ENCODE assay signal across 10 cellular contexts in genomic region chr21:37005548-37006242, GRCh38. TPM values are rescaled to one million over a fixed set of nuclear protein-coding genes. Genes with fewer than 3 reads are reported as not detected.
DNase-seq lines count a peak whose midpoint lies in the region; ATAC-seq, FAIRE-seq and TF ChIP-seq lines count a peak whose summit lies in the region.
"Had no signal": no experiment of that assay in that cellular context is flagged by ENCODE, and none has a peak within 500 bp of the region (broad histone marks: within the 10 kb centered on the region; RNA-seq: fewer than 3 reads in every experiment).

No MANE protein-coding gene starts in this region.

- H3K79me2 ChIP-seq in keratinocyte (ENCODE audit: control insufficient read depth, insufficient read depth, low read length), result no peaks in the 10 kb centered on the region

- no peaks in the 10 kb centered on the region for H3K27me3 Mint-ChIP-seq in chondrocyte (ENCODE audit: low read depth)
- peaks cover 9 to 27% (median 14%) of the 10 kb centered on the region in 5 donors for H3K27me3 Mint-ChIP-seq in naive thymus-derived CD8-positive, alpha-beta T cell

- H2AFZ ChIP-seq in IMR-90 (replicated peaks; ENCODE audit: low read length, poor library complexity), result peak overlapping the region; percentile 82
- peak overlapping the region; percentile 16 for H2AFZ ChIP-seq in keratinocyte (ENCODE audit: control insufficient read depth, low read length)

- ATAC-seq in IMR-90 (ENCODE audit: low read depth) (no peak), GM19023 (IDR thresholded peaks at IDR 0.05; ENCODE audit: unreplicated experiment) (no peak), HG03342 (IDR thresholded peaks at IDR 0.05; ENCODE audit: unreplicated experiment) (no peak)
- ATAC-seq in naive thymus-derived CD8-positive, alpha-beta T cell, result no peak

- no peak overlapping the region for H4K8ac ChIP-seq in IMR-90 (ENCODE audit: low read depth in 2 of 2, low read length in 2 of 2)

- no peak overlapping the region for H2BK5ac ChIP-seq in IMR-90 (ENCODE audit: low read depth, low read length, poor library complexity, severe bottlenecking)

- no peak overlapping the region for H3K18ac ChIP-seq in IMR-90 (ENCODE audit: low read depth, low read length)

- no peak overlapping the region for H2BK120ac ChIP-seq in IMR-90 (ENCODE audit: low read depth, low read length)

- dilution Hi-C loops in IMR-90 (cut with HindIII; ENCODE audit: low sequenced_read_pairs, unreplicated experiment), result no loop called here
- dilution Hi-C loops in keratinocyte (cut with MboI; ENCODE audit: extremely low pct_ligation_motif_present, low sequenced_read_pairs), result no loop called here

- H3K9ac ChIP-seq in IMR-90 (ENCODE audit: low read depth, low read length) (no peak overlapping the region), keratinocyte (ENCODE audit: control insufficient read depth, extremely low read depth, insufficient read depth, low read length) (no peak overlapping the region)

- no peaks in the 10 kb centered on the region for H3K79me1 ChIP-seq in IMR-90 (ENCODE audit: low read depth in 1 of 2, low read length in 2 of 2)

- H3K9me1 ChIP-seq in IMR-90 (ENCODE audit: insufficient read depth, low read length), result no peaks in the 10 kb centered on the region
- H3K9me1 ChIP-seq in keratinocyte (ENCODE audit: control insufficient read depth, extremely low read depth, insufficient read depth, low read length), result no peaks in the 10 kb centered on the region

- H3K23ac ChIP-seq in IMR-90 (ENCODE audit: low read depth, low read length), result no peak overlapping the region

- 22% methylated on average over 27 of the region's 58 CpGs; no CpG with 5 or more reads in 1 of the 2 experiments for WGBS in IMR-90 (ENCODE audit: extremely low coverage in 2 of 2, insufficient read length in 1 of 2), 2 experiments
- 35 to 55% (median 39%) methylated on average over 36 to 58 of the region's 58 CpGs for WGBS in spleen, 5 donors

- no peaks in the 10 kb centered on the region for H3K9me3 Mint-ChIP-seq in chondrocyte (ENCODE audit: low read depth)
- no peaks in the 10 kb centered on the region for H3K9me3 Mint-ChIP-seq in naive thymus-derived CD8-positive, alpha-beta T cell
- H3K9me3 Mint-ChIP-seq: activated naive CD4-positive, alpha-beta T cell treated with anti-CD3 and anti-CD28 coated beads, Interleukin-2, amount 50 U/mL, for 72 hours had no signal

- H3K36me3 ChIP-seq in IMR-90 (ENCODE audit: control insufficient read depth, insufficient read depth, low read length) (no peaks in the 10 kb centered on the region), keratinocyte (ENCODE audit: control insufficient read depth in 2 of 2, extremely low read depth in 1 of 2, insufficient read depth in 2 of 2, low read length in 2 of 2) (no peaks in the 10 kb centered on the region), spleen (no peaks in the 10 kb centered on the region)

- H2BK15ac ChIP-seq in IMR-90 (ENCODE audit: low read depth, low read length), result no peak overlapping the region

- peak overlapping the region; percentile 64 for H3K4me3 Mint-ChIP-seq in chondrocyte (ENCODE audit: unreplicated experiment)
- peak overlapping the region in 5 of 10 donors; percentile 41 to 66 (median 62) for H3K4me3 Mint-ChIP-seq in naive thymus-derived CD8-positive, alpha-beta T cell

- peak overlapping the region; percentile 31; the same call in 1 of the 2 replicates for H3K4me3 ChIP-seq in IMR-90 (ENCODE audit: insufficient read depth, low read depth, low read length)
- peak overlapping the region in 2 of 3 experiments; percentile 26 to 38 for H3K4me3 ChIP-seq in keratinocyte (ENCODE audit: control insufficient read depth in 2 of 3, extremely low read depth in 1 of 3, insufficient read depth in 2 of 3, low read depth in 1 of 3, low read length in 3 of 3)
- peak overlapping the region in 7 of 8 donors; percentile 37 to 70 (median 48) for H3K4me3 ChIP-seq in spleen

- H3K27me3 ChIP-seq in IMR-90 (ENCODE audit: control insufficient read depth, insufficient read depth, low read length) (peaks cover 33% of the 10 kb centered on the region), keratinocyte (ENCODE audit: control insufficient read depth, extremely low read depth, insufficient read depth, low read length) (peaks cover 23% of the 10 kb centered on the region), spleen (replicated peaks in 1 of 7) (peaks cover 0 to 54% (median 40%) of the 10 kb centered on the region in 7 donors)

- H2AK9ac ChIP-seq in IMR-90 (replicated peaks; ENCODE audit: low read depth, low read length, poor library complexity), result no peak overlapping the region

- no peak overlapping the region for H3K27ac Mint-ChIP-seq in chondrocyte (ENCODE audit: unreplicated experiment)
- no peak overlapping the region for H3K27ac Mint-ChIP-seq in naive thymus-derived CD8-positive, alpha-beta T cell
- H3K27ac Mint-ChIP-seq: activated naive CD4-positive, alpha-beta T cell treated with anti-CD3 and anti-CD28 coated beads, Interleukin-2, amount 50 U/mL, for 72 hours had no signal

- H3K14ac ChIP-seq in IMR-90 (replicated peaks; ENCODE audit: low read depth, low read length), result no peak overlapping the region

- POLR2A ChIA-PET in IMR-90 (lab: Charles Lee; ENCODE audit: unreplicated experiment), result interaction anchor here (0.6 kb wide), 1 partner anchor 11 kb away, joined by 6 read pairs; no protein-coding TSS in a partner anchor
- POLR2A ChIA-PET in naive thymus-derived CD8-positive, alpha-beta T cell (lab: Charles Lee), result no interaction called here

- in situ Hi-C loops in IMR-90 (cut with MboI; ENCODE audit: low sequenced_read_pairs), result no loop called here

- BruUV-seq in IMR-90 (replicated peaks; lab: Mats Ljungman, UMichigan), result no TSS peak

- H4K91ac ChIP-seq in IMR-90 (ENCODE audit: insufficient read depth, low read depth, low read length), result no peak overlapping the region

- TF ChIP-seq CTCF in IMR-90 (conservative IDR thresholded peaks at IDR 0.05; ENCODE audit: low read depth, low read length) (no peak), chondrocyte (IDR thresholded peaks at IDR 0.05) (no peak), keratinocyte (optimal IDR thresholded peaks at IDR 0.05 in 1 of 3, IDR thresholded peaks at IDR 0.05 in 1 of 3, conservative IDR thresholded peaks at IDR 0.05 in 1 of 3; ENCODE audit: extremely low read depth in 1 of 3, insufficient read depth in 2 of 3, low read length in 3 of 3) (no peak), spleen (IDR thresholded peaks at IDR 0.05 in 8 of 11, conservative IDR thresholded peaks at IDR 0.05 in 3 of 11) (no peak)

- H2AK5ac ChIP-seq in IMR-90 (ENCODE audit: low read depth, low read length), result no peak overlapping the region

- H3K4ac ChIP-seq in IMR-90 (ENCODE audit: low read depth, low read length), result no peak overlapping the region

- H3K27ac ChIP-seq in IMR-90 (ENCODE audit: insufficient read depth, low read length), result no peak overlapping the region
- H3K27ac ChIP-seq in keratinocyte (ENCODE audit: control insufficient read depth, insufficient read depth, low read length), result no peak overlapping the region
- no peak overlapping the region for H3K27ac ChIP-seq in spleen

- H3K4me2 ChIP-seq in IMR-90 (ENCODE audit: low read depth, low read length) (peak overlapping the region; percentile 59), keratinocyte (ENCODE audit: control insufficient read depth, extremely low read depth, insufficient read depth, low read depth, low read length) (peak overlapping the region; percentile 66)

- H3K4me1 ChIP-seq in IMR-90 (ENCODE audit: control insufficient read depth, insufficient read depth, low read length), result no peaks in the 10 kb centered on the region
- peaks cover 4% of the 10 kb centered on the region for H3K4me1 ChIP-seq in keratinocyte (ENCODE audit: control insufficient read depth, extremely low read depth, insufficient read depth, low read length)
- peaks cover 16 to 45% (median 30%) of the 10 kb centered on the region in 6 donors for H3K4me1 ChIP-seq in spleen

- no peaks in the 10 kb centered on the region for H3K36me3 Mint-ChIP-seq in chondrocyte (ENCODE audit: low read depth)
- H3K36me3 Mint-ChIP-seq in naive thymus-derived CD8-positive, alpha-beta T cell, result no peaks in the 10 kb centered on the region
- H3K36me3 Mint-ChIP-seq: activated naive CD4-positive, alpha-beta T cell treated with anti-CD3 and anti-CD28 coated beads, Interleukin-2, amount 50 U/mL, for 72 hours had no signal

- H4K5ac ChIP-seq in IMR-90 (ENCODE audit: low read depth, low read length), result no peak overlapping the region

- no peak for TF ChIP-seq RAD21 in IMR-90 (IDR thresholded peaks at IDR 0.05; ENCODE audit: low read length)

- no peak for DNase-seq in IMR-90
- no peak for DNase-seq in chondrocyte (ENCODE audit: low spot score)
- no peak for DNase-seq in keratinocyte (ENCODE audit: low read depth, low spot score)
- DNase-seq in spleen, result no peak
- no peak for DNase-seq in naive thymus-derived CD8-positive, alpha-beta T cell
- DNase-seq: NCI-H1048 had no signal

- FAIRE-seq in keratinocyte (lab: Jason Lieb, UNC), result no peak
- FAIRE-seq: islet of Langerhans had no signal

- H3K4me1 Mint-ChIP-seq in chondrocyte (ENCODE audit: low read depth), result peaks cover 7% of the 10 kb centered on the region
- H3K4me1 Mint-ChIP-seq in naive thymus-derived CD8-positive, alpha-beta T cell, result peaks cover 7 to 28% (median 19%) of the 10 kb centered on the region in 4 donors

- H3K56ac ChIP-seq in IMR-90 (ENCODE audit: extremely low read depth, insufficient read depth, low read length), result no peak overlapping the region

- no peak overlapping the region for H2BK20ac ChIP-seq in IMR-90 (ENCODE audit: low read depth, low read length)

- H4K20me1 ChIP-seq in IMR-90 (ENCODE audit: insufficient read depth, low read length), result no peaks in the 10 kb centered on the region
- H4K20me1 ChIP-seq in keratinocyte (ENCODE audit: control insufficient read depth, extremely low read depth, insufficient read depth, low read length), result no peaks in the 10 kb centered on the region

- H3K9me3 ChIP-seq in IMR-90 (ENCODE audit: control insufficient read depth, insufficient read depth, low read length), result no peaks in the 10 kb centered on the region
- no peaks in the 10 kb centered on the region for H3K9me3 ChIP-seq in keratinocyte (ENCODE audit: control insufficient read depth, low read depth, low read length)
- H3K9me3 ChIP-seq in spleen, result no peaks in the 10 kb centered on the region

- CTCF ChIA-PET in IMR-90 (lab: Yijun Ruan, JAX), result no interaction called here

- intact Hi-C loops in IMR-90 (cut with micrococcal nuclease) (no loop called here), spleen (cut with DNase I; ENCODE audit: low total_unique reads) (no loop called here)

- TF ChIP-seq POLR2A in IMR-90 (IDR thresholded peaks at IDR 0.05; ENCODE audit: low read depth, low read length), result no peak
- TF ChIP-seq POLR2A in spleen (IDR thresholded peaks at IDR 0.05), result no peak

RNA-seq across cellular contexts. Expression of gene RIPPLY3, which starts 0.8 kb away (rescaled TPM):
- not detected in 2 replicates for total RNA-seq in IMR-90 (2012; rRNA removed)
- polyA plus RNA-seq in IMR-90 (2012; rRNA removed), result 0.07 and 0.10 TPM in 2 replicates
- 0.03 and 0.05 TPM in 2 replicates for polyA plus RNA-seq in IMR-90 (2012; cell fraction: cytosol; rRNA removed)
- polyA plus RNA-seq in IMR-90 (2012; cell fraction: nucleus; rRNA removed; ENCODE audit: low replicate concordance), result 0.04 TPM in 1 of 2 replicates, not detected in the other
- 0.21 to 0.37 TPM in 2 of 3 replicates, not detected in the other for total RNA-seq in chondrocyte
- 0.05 to 0.07 TPM in 2 of 3 replicates, not detected in the other for polyA plus RNA-seq in keratinocyte
- not detected for polyA plus RNA-seq in keratinocyte (2011; ENCODE audit: low read depth)
- polyA plus RNA-seq in keratinocyte (2011; cell fraction: cytosol; rRNA removed), result not detected in 2 replicates
- not detected in 2 replicates for polyA plus RNA-seq in keratinocyte (2011; cell fraction: nucleus; rRNA removed)
- polyA plus RNA-seq in keratinocyte (2012; ENCODE audit: low replicate concordance), result 0.05 TPM in 1 of 2 replicates, not detected in the other
- not detected in 3 replicates for polyA minus RNA-seq in keratinocyte
- polyA minus RNA-seq in keratinocyte (2011; cell fraction: cytosol; rRNA and poly(A)+ RNA removed), result not detected
- not detected in 2 replicates for polyA minus RNA-seq in keratinocyte (2011; cell fraction: nucleus; rRNA and poly(A)+ RNA removed)
- total RNA-seq in spleen, result not detected
- polyA plus RNA-seq in spleen, result under 1 TPM in 1 of 3 donors, not detected in 2; 0.05 TPM
- total RNA-seq in naive thymus-derived CD8-positive, alpha-beta T cell, result not detected
- polyA plus RNA-seq in naive thymus-derived CD8-positive, alpha-beta T cell, result not detected

RNA-seq across cellular contexts. Expression of gene HLCS, which starts 39.2 kb away (rescaled TPM):
- total RNA-seq in IMR-90 (2012; rRNA removed) (18.1 and 21.0 TPM in 2 replicates), chondrocyte (27.0 to 32.9 TPM (median 30.4 TPM) in 3 replicates), spleen (10 to 100 TPM; 10.1 to 22.8 (median 18.1) TPM)
- polyA plus RNA-seq in IMR-90 (2012; rRNA removed) (8.6 and 10.6 TPM in 2 replicates), keratinocyte (9.2 to 12.9 TPM (median 11.5 TPM) in 3 replicates), spleen (1 to 10 TPM; 1.7 to 2.8 (median 1.8) TPM)
- polyA plus RNA-seq in IMR-90 (2012; cell fraction: cytosol; rRNA removed), result 4.1 and 5.8 TPM in 2 replicates
- 4.2 and 15.2 TPM in 2 replicates for polyA plus RNA-seq in IMR-90 (2012; cell fraction: nucleus; rRNA removed; ENCODE audit: low replicate concordance)
- polyA plus RNA-seq in keratinocyte (2011; ENCODE audit: low read depth), result 4.3 TPM
- 7.7 and 10.9 TPM in 2 replicates for polyA plus RNA-seq in keratinocyte (2011; cell fraction: cytosol; rRNA removed)
- 16.3 and 19.4 TPM in 2 replicates for polyA plus RNA-seq in keratinocyte (2011; cell fraction: nucleus; rRNA removed)
- 2.6 and 10.9 TPM in 2 replicates for polyA plus RNA-seq in keratinocyte (2012; ENCODE audit: low replicate concordance)
- 8.9 to 30.1 TPM (median 18.7 TPM) in 3 replicates for polyA minus RNA-seq in keratinocyte
- polyA minus RNA-seq in keratinocyte (2011; cell fraction: cytosol; rRNA and poly(A)+ RNA removed), result 6.3 TPM
- 20.0 and 32.8 TPM in 2 replicates for polyA minus RNA-seq in keratinocyte (2011; cell fraction: nucleus; rRNA and poly(A)+ RNA removed)
- total RNA-seq in naive thymus-derived CD8-positive, alpha-beta T cell, result 10 to 100 TPM; 12.3 to 13.4 TPM
- polyA plus RNA-seq in naive thymus-derived CD8-positive, alpha-beta T cell, result 10 to 100 TPM in 1 of 3 donors, 1 to 10 TPM in 2; 6.2 to 12.5 (median 8.6) TPM
